11 cellular contexts compared by ENCODE assay signal in genomic region chr13:91154954-91155353, GRCh38.
DNase-seq lines count a peak whose midpoint lies in the region; ATAC-seq and TF ChIP-seq lines count a peak whose summit lies in the region.
"Had no signal": no experiment of that assay in that cellular context is flagged by ENCODE, and none has a peak within 500 bp of the region (broad histone marks: within the 10 kb centered on the region; RNA-seq: fewer than 3 reads in every experiment).

No MANE protein-coding gene starts in this region.

- 82% methylated on average over 3 of the region's 3 CpGs for WGBS in HUES64
- 67 to 77% methylated on average over 3 of the region's 3 CpGs for WGBS in heart right ventricle, 2 donors

- DNase-seq in Caco-2 (peak in 1 of 2 experiments; percentile 36), heart right ventricle (no peak), nucleus accumbens (lab: John Stamatoyannopoulos, UW) (no peak), AG20443 (ENCODE audit: low spot score) (no peak), RKO (ENCODE audit: low spot score) (no peak)
- DNase-seq in stimulated activated CD4-positive, alpha-beta T cell treated with anti-CD3 and anti-CD28 coated beads, Interleukin-15, amount 100 ng/mL, for 24 hours, result no peak
- DNase-seq: NCI-H446 treated with DMSO at 0.1 percent for 48 hours had no signal

- H3K4me3 ChIP-seq in Caco-2 (ENCODE audit: low read depth, low read length), result peak overlapping the region; percentile 12; the same call in 1 of the 2 replicates
- H3K4me3 ChIP-seq in HUES64 (ENCODE audit: low read length), result no peak overlapping the region
- H3K4me3 ChIP-seq in heart right ventricle, result peak overlapping the region in 2 of 10 donors; percentile 8 to 15

- H3K27ac ChIP-seq in HUES64 (ENCODE audit: low read depth, low read length) (peak overlapping the region; percentile 23; the same call in 1 of the 2 replicates), heart right ventricle (peak overlapping the region in 1 of 10 donors; percentile 73)
- H3K27ac ChIP-seq: epithelial cell of prostate had no signal

- no peaks in the 10 kb centered on the region for H3K27me3 Mint-ChIP-seq in Caco-2 (ENCODE audit: insufficient read depth, unreplicated experiment)

- POLR2A ChIA-PET in Caco-2 (lab: Charles Lee), result interaction anchor here (0.9 to 1.2 kb wide), 3 partner anchors 27 to 77 kb away, joined by 3 to 11 read pairs (median 3); no protein-coding TSS in a partner anchor

- peaks cover 47% of the 10 kb centered on the region for H3K4me1 Mint-ChIP-seq in Caco-2 (ENCODE audit: low read depth, unreplicated experiment)

- H3K36me3 Mint-ChIP-seq in Caco-2 (ENCODE audit: insufficient read depth, unreplicated experiment), result peaks cover 15% of the 10 kb centered on the region
- H3K36me3 Mint-ChIP-seq: activated naive CD8-positive, alpha-beta T cell had no signal

- intact Hi-C loops in Caco-2 (cut with micrococcal nuclease; ENCODE audit: unreplicated experiment), result loop anchor here (1.0 to 2.0 kb wide), 4 partner anchors 27 to 316 kb away; partner anchors contain the start of gene MIR17HG
- intact Hi-C loops in heart right ventricle (cut with DNase I), result no loop called here

- peak overlapping the region; percentile 15; the same call in 1 of the 2 replicates for H3K9ac ChIP-seq in HUES64 (ENCODE audit: low read depth, low read length)

- CTCF ChIA-PET in Caco-2 (lab: Charles Lee), result interaction anchor here (0.9 to 2.3 kb wide), 6 partner anchors 19 to 77 kb away, joined by 3 to 14 read pairs (median 4); no protein-coding TSS in a partner anchor

- H3K9me3 ChIP-seq in Caco-2, result no peaks in the 10 kb centered on the region
- H3K9me3 ChIP-seq in HUES64 (ENCODE audit: insufficient read depth, low read depth, low read length), result no peaks in the 10 kb centered on the region
- no peaks in the 10 kb centered on the region for H3K9me3 ChIP-seq in heart right ventricle

- H3K4me1 ChIP-seq in Caco-2, result peaks cover 71% of the 10 kb centered on the region
- peaks cover 25% of the 10 kb centered on the region for H3K4me1 ChIP-seq in HUES64 (ENCODE audit: insufficient read depth, low read length)
- H3K4me1 ChIP-seq in heart right ventricle, result peaks cover 0 to 6% (median 0%) of the 10 kb centered on the region in 9 donors

- H3K27me3 ChIP-seq in Caco-2 (replicated peaks; ENCODE audit: control insufficient read depth, insufficient read depth, low read length), result no peaks in the 10 kb centered on the region
- no peaks in the 10 kb centered on the region for H3K27me3 ChIP-seq in HUES64 (ENCODE audit: insufficient read depth, low read length)
- H3K27me3 ChIP-seq in heart right ventricle, result no peaks in the 10 kb centered on the region

- H3K36me3 ChIP-seq in Caco-2 (ENCODE audit: control insufficient read depth, insufficient read depth, low read length) (no peaks in the 10 kb centered on the region; the same call in 1 of the 2 replicates), HUES64 (ENCODE audit: insufficient read depth, low read length) (no peaks in the 10 kb centered on the region), heart right ventricle (no peaks in the 10 kb centered on the region)

- H3K9me3 Mint-ChIP-seq in Caco-2 (ENCODE audit: unreplicated experiment), result peaks cover 4% of the 10 kb centered on the region

- ATAC-seq in GM21619 (IDR thresholded peaks at IDR 0.05; ENCODE audit: unreplicated experiment), result peak; percentile 83
- ATAC-seq in heart right ventricle, result peak in 6 of 8 donors; percentile 43 to 69 (median 52)

- peak overlapping the region; percentile 96 for H3K27ac Mint-ChIP-seq in Caco-2 (ENCODE audit: unreplicated experiment)
- H3K27ac Mint-ChIP-seq: activated naive CD8-positive, alpha-beta T cell had no signal

- BruUV-seq in Caco-2 (replicated peaks; lab: Mats Ljungman, UMichigan), result TSS peak; percentile 94

- H3K4me3 Mint-ChIP-seq in Caco-2 (ENCODE audit: unreplicated experiment), result peak overlapping the region; percentile 72
- H3K4me3 Mint-ChIP-seq: activated naive CD8-positive, alpha-beta T cell had no signal

- TF ChIP-seq CTCF in Caco-2 (IDR thresholded peaks at IDR 0.05; ENCODE audit: insufficient read depth in 1 of 2, low read depth in 1 of 2, low read length in 1 of 2, severe bottlenecking in 1 of 2, unreplicated experiment in 1 of 2) (no peak), heart right ventricle (IDR thresholded peaks at IDR 0.05) (no peak)
